16 cellular contexts compared by ENCODE assay signal in the genomic region with DNA sequence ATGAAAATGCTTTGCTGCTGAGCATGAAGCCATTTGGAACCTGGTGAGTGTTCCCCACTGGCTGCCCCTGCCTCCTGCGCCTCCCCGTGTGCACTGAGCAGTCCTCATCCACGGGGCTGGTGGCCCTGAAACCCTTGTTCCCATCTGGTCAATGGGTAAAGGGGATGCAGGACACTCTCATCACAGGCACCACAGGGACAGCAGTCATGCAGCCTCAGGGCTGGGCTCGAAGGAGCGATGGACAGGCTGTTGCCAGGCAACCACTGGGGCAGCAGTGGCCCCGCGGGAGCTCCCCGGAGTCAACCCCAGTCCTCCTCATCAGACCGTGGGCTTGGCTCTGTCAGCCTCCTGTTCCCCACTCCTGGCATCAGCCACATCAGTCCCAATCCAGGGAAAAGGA.
"Had no signal": no experiment of that assay in that cellular context is flagged by ENCODE, and none has a peak within 500 bp of the region (broad histone marks: within the 10 kb centered on the region; RNA-seq: fewer than 3 reads in every experiment).

No MANE protein-coding gene starts in this region.

- H3K36me3 Mint-ChIP-seq: naive thymus-derived CD8-positive, alpha-beta T cell had no signal

- H3K36me3 ChIP-seq: gastrocnemius medialis, heart left ventricle, tibial nerve had no signal

- H3K27ac Mint-ChIP-seq: activated T-cell treated with anti-CD3 and anti-CD28 coated beads, Interleukin-2, amount 50 U/mL, for 72 hours; naive thymus-derived CD8-positive, alpha-beta T cell; stimulated activated naive CD8-positive, alpha-beta T cell treated with anti-CD3 and anti-CD28 coated beads, Interleukin-15, Interleukin-2, amounts not matched to agents 100 ng/mL and 50 ng/mL, for 24 hours; T-helper 17 cell had no signal

- H3K27ac ChIP-seq: gastrocnemius medialis, heart left ventricle, tibial nerve had no signal

- H3K4me1 Mint-ChIP-seq: naive thymus-derived CD8-positive, alpha-beta T cell; T-helper 17 cell had no signal

- H3K27me3 ChIP-seq: gastrocnemius medialis, tibial nerve had no signal

- H3K27me3 Mint-ChIP-seq: naive thymus-derived CD8-positive, alpha-beta T cell; stimulated activated naive CD8-positive, alpha-beta T cell treated with anti-CD3 and anti-CD28 coated beads, Interleukin-15, Interleukin-2, amounts not matched to agents 100 ng/mL and 50 ng/mL, for 24 hours; T-helper 17 cell had no signal

- ATAC-seq: activated T-cell treated with anti-CD3 and anti-CD28 coated beads, Interleukin-2, amount 50 U/mL, for 72 hours; esophagus mucosa; gastrocnemius medialis; heart left ventricle; left ventricle myocardium superior; naive thymus-derived CD8-positive, alpha-beta T cell; T-helper 17 cell had no signal

- H3K9me3 Mint-ChIP-seq: activated T-cell treated with anti-CD3 and anti-CD28 coated beads, Interleukin-2, amount 50 U/mL, for 72 hours; naive thymus-derived CD8-positive, alpha-beta T cell; stimulated activated naive CD8-positive, alpha-beta T cell treated with anti-CD3 and anti-CD28 coated beads, Interleukin-15, Interleukin-2, amounts not matched to agents 100 ng/mL and 50 ng/mL, for 24 hours had no signal

- DNase-seq: activated CD4-positive, alpha-beta T cell treated with anti-CD3 and anti-CD28 coated beads, Interleukin-2, amount 50 U/mL, for 4 hours; activated effector memory CD4-positive, alpha-beta T cell treated with anti-CD3 and anti-CD28 coated beads, Interleukin-2, amount 50 U/mL, for 16 hours; activated naive CD4-positive, alpha-beta T cell treated with anti-CD3 and anti-CD28 coated beads, Interleukin-2, amount 50 U/mL, for 16 hours; activated T-cell treated with anti-CD3 and anti-CD28 coated beads, Interleukin-2, amount 50 U/mL, for 72 hours; effector CD4-positive, alpha-beta T cell; gastrocnemius medialis; heart left ventricle; kidney glomerular epithelial cell; left ventricle myocardium superior; mesendoderm; naive thymus-derived CD8-positive, alpha-beta T cell; stimulated activated CD4-positive, alpha-beta T cell treated with anti-CD3 and anti-CD28 coated beads, Interleukin-2, amount 100 ng/mL, for 24 hours; T-helper 17 cell had no signal

- H3K4me3 Mint-ChIP-seq: activated T-cell treated with anti-CD3 and anti-CD28 coated beads, Interleukin-2, amount 50 U/mL, for 72 hours; naive thymus-derived CD8-positive, alpha-beta T cell; stimulated activated naive CD8-positive, alpha-beta T cell treated with anti-CD3 and anti-CD28 coated beads, Interleukin-15, Interleukin-2, amounts not matched to agents 100 ng/mL and 50 ng/mL, for 24 hours; T-helper 17 cell had no signal

- H3K9me3 ChIP-seq: gastrocnemius medialis, heart left ventricle, tibial nerve had no signal

- H3K4me1 ChIP-seq: gastrocnemius medialis, heart left ventricle, tibial nerve had no signal

- H3K4me3 ChIP-seq: gastrocnemius medialis, heart left ventricle, tibial nerve had no signal
